ENCODE assay signal across 8 cellular contexts in genomic region chr2:17538844-17539554, GRCh38. TPM values are rescaled to one million over a fixed set of nuclear protein-coding genes. Genes with fewer than 3 reads are reported as not detected.
DNase-seq lines count a peak whose midpoint lies in the region; ATAC-seq and TF ChIP-seq lines count a peak whose summit lies in the region.

No MANE protein-coding gene starts in this region.

- H3K9me2 ChIP-seq in DOHH2 (replicated peaks; ENCODE audit: control insufficient read depth, low read length) (no peaks in the 10 kb centered on the region), PC-3 (replicated peaks; ENCODE audit: low read length) (no peaks in the 10 kb centered on the region)

- peak overlapping the region; percentile 56 for H3K4me3 ChIP-seq in DOHH2 (ENCODE audit: low read length)
- H3K4me3 ChIP-seq in left lung, result peak overlapping the region; percentile 40
- no peak overlapping the region for H3K4me3 ChIP-seq in PC-3 (ENCODE audit: low read length)

- H3K36me3 ChIP-seq in DOHH2 (ENCODE audit: control insufficient read depth, low read length) (no peaks in the 10 kb centered on the region), left lung (no peaks in the 10 kb centered on the region), PC-3 (ENCODE audit: low read depth, low read length) (no peaks in the 10 kb centered on the region)

- H3F3A ChIP-seq in DOHH2 (ENCODE audit: control insufficient read depth, insufficient read depth) (no peaks in the 10 kb centered on the region), PC-3 (ENCODE audit: low read length, unreplicated experiment) (no peaks in the 10 kb centered on the region)

- no peak overlapping the region for H2BK20ac ChIP-seq in H9 (ENCODE audit: low read depth, low read length, poor library complexity, severe bottlenecking)

- peaks cover 35% of the 10 kb centered on the region for H3K23me2 ChIP-seq in H9 (ENCODE audit: insufficient read length, low read depth, low read length, poor library complexity, severe bottlenecking)

- H3K4me1 Mint-ChIP-seq in H9 (peaks cover 38 to 56% of the 10 kb centered on the region in 2 experiments), type B pancreatic cell (ENCODE audit: unreplicated experiment) (peaks cover 24% of the 10 kb centered on the region)

- peak overlapping the region; percentile 96 for H3K9ac ChIP-seq in H9 (ENCODE audit: extremely low read depth, insufficient read length, low read length)
- H3K9ac ChIP-seq in PC-3 (ENCODE audit: low read length), result no peak overlapping the region

- no peak overlapping the region for H3T11ph ChIP-seq in H9 (ENCODE audit: low read length)

- no peak overlapping the region for H3K23ac ChIP-seq in H9 (ENCODE audit: insufficient read length, low read depth, low read length)

- H3K79me2 ChIP-seq in DOHH2 (ENCODE audit: control insufficient read depth, low read length), result no peaks in the 10 kb centered on the region
- H3K79me2 ChIP-seq in H9 (ENCODE audit: insufficient read depth, low read length), result peaks cover 18% of the 10 kb centered on the region
- no peaks in the 10 kb centered on the region for H3K79me2 ChIP-seq in PC-3 (ENCODE audit: low read length)

- H3K56ac ChIP-seq in H9 (ENCODE audit: insufficient read length, low read depth, low read length), result no peak overlapping the region

- CTCF ChIA-PET in PC-3 (lab: Charles Lee), result no interaction called here

- peak overlapping the region; percentile 62 for H3K4me2 ChIP-seq in DOHH2 (ENCODE audit: low read length)
- H3K4me2 ChIP-seq in H9 (ENCODE audit: insufficient read depth, insufficient read length, low read length), result peak overlapping the region; percentile 100
- H3K4me2 ChIP-seq in PC-3 (ENCODE audit: low read length), result no peak overlapping the region

- H3K36me3 Mint-ChIP-seq in H9 (ENCODE audit: insufficient read depth in 1 of 3, low read depth in 3 of 3) (no peaks in the 10 kb centered on the region; a peak in 1 of 7 replicates), type B pancreatic cell (no peaks in the 10 kb centered on the region)

- H4K91ac ChIP-seq in H9 (ENCODE audit: insufficient read length, low read depth, low read length), result no peak overlapping the region

- H3K4me1 ChIP-seq in DOHH2 (ENCODE audit: control insufficient read depth, low read length) (no peaks in the 10 kb centered on the region), H9 (ENCODE audit: insufficient read depth, low read length) (peaks cover 4% of the 10 kb centered on the region), left lung (peaks cover 0 to 5% of the 10 kb centered on the region in 2 donors), PC-3 (ENCODE audit: insufficient read depth, low read length) (no peaks in the 10 kb centered on the region)

- no peak overlapping the region for H2AK5ac ChIP-seq in H9 (ENCODE audit: insufficient read length, low read length)

- no peak overlapping the region for H4K8ac ChIP-seq in H9 (replicated peaks; ENCODE audit: insufficient read length, low read depth, low read length)

- POLR2A ChIA-PET in PC-3 (lab: Charles Lee; ENCODE audit: unreplicated experiment), result no interaction called here

- H3K27ac Mint-ChIP-seq in H9 (no peak overlapping the region; a peak in 2 of 7 replicates), type B pancreatic cell (peak overlapping the region; percentile 80)

- H3K79me1 ChIP-seq in H9 (ENCODE audit: insufficient read depth, low read depth, low read length, poor library complexity, severe bottlenecking), result no peaks in the 10 kb centered on the region

- no peak overlapping the region for H2BK120ac ChIP-seq in H9 (ENCODE audit: low read depth, low read length, poor library complexity, severe bottlenecking)

- no TSS peak for BruUV-seq in PC-3 (replicated peaks; lab: Mats Ljungman, UMichigan)

- H2BK15ac ChIP-seq in H9 (ENCODE audit: low read depth, low read length), result no peak overlapping the region

- DNase-seq in H9 (peak; percentile 78), NCI-H226 (peak; percentile 16), dedifferentiated amniotic fluid mesenchymal stem cell (ENCODE audit: extremely low spot score) (peak; percentile 55), left lung (peak; percentile 69 to 88), type B pancreatic cell (ENCODE audit: extremely low spot score, unreplicated experiment) (peak; percentile 84), PC-3 (no peak), middle frontal gyrus (ENCODE audit: extremely low spot score, low spot score) (no peak)

- WGBS in H9 (ENCODE audit: extremely low coverage, insufficient read length, low lambda C conversion rate), result no CpG with 5 or more reads among the region's 52 CpGs

- no peaks in the 10 kb centered on the region for H3K9me3 ChIP-seq in DOHH2 (ENCODE audit: control insufficient read depth, insufficient read depth, low read length)
- no peaks in the 10 kb centered on the region for H3K9me3 ChIP-seq in H9 (ENCODE audit: control insufficient read depth, low read depth, low read length)
- no peaks in the 10 kb centered on the region for H3K9me3 ChIP-seq in left lung
- H3K9me3 ChIP-seq in PC-3 (ENCODE audit: low read length), result no peaks in the 10 kb centered on the region

- H3K27me3 Mint-ChIP-seq in H9 (ENCODE audit: low read depth) (peaks cover 26% of the 10 kb centered on the region), type B pancreatic cell (peaks cover 71% of the 10 kb centered on the region)

- intact Hi-C loops in left lung (cut with DNase I) (no loop called here), PC-3 (cut with micrococcal nuclease) (no loop called here)

- no peak overlapping the region for H2BK12ac ChIP-seq in H9 (ENCODE audit: insufficient read length, low read depth, low read length)

- H3K9me3 Mint-ChIP-seq in H9, result no peaks in the 10 kb centered on the region; a peak in 1 of 5 replicates
- no peaks in the 10 kb centered on the region for H3K9me3 Mint-ChIP-seq in type B pancreatic cell

- no peak overlapping the region for H3K18ac ChIP-seq in H9 (ENCODE audit: insufficient read length, low read depth, low read length)

- H2AFZ ChIP-seq in H9 (ENCODE audit: low read length) (no peak overlapping the region), PC-3 (ENCODE audit: low read length) (no peak overlapping the region)

- ATAC-seq in left lung (peak; percentile 86), PC-3 (no peak)

- no peak overlapping the region for H2BK5ac ChIP-seq in H9 (ENCODE audit: insufficient read length, low read length)

- no peak overlapping the region for H4K5ac ChIP-seq in H9 (ENCODE audit: insufficient read length, low read depth, low read length)

- TF ChIP-seq CTCF in DOHH2 (IDR thresholded peaks at IDR 0.05; ENCODE audit: low read depth, low read length, poor library complexity, severe bottlenecking), result no peak
- no peak for TF ChIP-seq CTCF in H9 (conservative IDR thresholded peaks at IDR 0.05)
- no peak for TF ChIP-seq CTCF in left lung (IDR thresholded peaks at IDR 0.05)
- TF ChIP-seq CTCF in type B pancreatic cell (conservative IDR thresholded peaks at IDR 0.05), result no peak
- no peak for TF ChIP-seq CTCF in PC-3 (conservative IDR thresholded peaks at IDR 0.05; ENCODE audit: low read depth, low read length)

- H3K27me3 ChIP-seq in DOHH2 (ENCODE audit: control insufficient read depth, low read length) (peaks cover 34% of the 10 kb centered on the region), H9 (ENCODE audit: insufficient read depth, low read length) (no peaks in the 10 kb centered on the region), left lung (peaks cover 20 to 81% of the 10 kb centered on the region in 2 donors), PC-3 (ENCODE audit: low read length) (peaks cover 79% of the 10 kb centered on the region)

- no peak overlapping the region for H3K4ac ChIP-seq in H9 (ENCODE audit: low read depth, low read length)

- peak overlapping the region; percentile 72; the same call in 1 of the 2 replicates for H3K14ac ChIP-seq in H9 (ENCODE audit: insufficient read depth, low read length)

- no peaks in the 10 kb centered on the region for H4K20me1 ChIP-seq in DOHH2 (ENCODE audit: control insufficient read depth, insufficient read depth, low read depth, low read length)
- no peaks in the 10 kb centered on the region for H4K20me1 ChIP-seq in H9 (ENCODE audit: control insufficient read depth, insufficient read depth, insufficient read length)
- H4K20me1 ChIP-seq in PC-3 (ENCODE audit: low read length), result no peaks in the 10 kb centered on the region

- H3K27ac ChIP-seq in DOHH2 (ENCODE audit: low read depth, low read length) (no peak overlapping the region), H9 (ENCODE audit: insufficient read length, low read depth, low read length) (peak overlapping the region; percentile 72), left lung (peak overlapping the region; percentile 62 to 84), PC-3 (ENCODE audit: low read length) (no peak overlapping the region)

- H3K4me3 Mint-ChIP-seq in H9 (peak overlapping the region; percentile 70 to 95), type B pancreatic cell (peak overlapping the region; percentile 93)

RNA-seq across cellular contexts. Expression of gene VSNL1, which starts 1.5 kb away (rescaled TPM):
- total RNA-seq in H9 (2021) (9.2 and 9.9 TPM in 2 replicates), left lung (1 to 10 TPM; 1.6 to 3.1 TPM), type B pancreatic cell (ENCODE audit: low replicate concordance) (4.1 and 4.6 TPM in 2 replicates), PC-3 (2014; rRNA removed) (not detected in 2 replicates)

RNA-seq across cellular contexts. Expression of gene RAD51AP2, which starts 20.8 kb away (rescaled TPM):
- total RNA-seq in H9 (2021) (0.07 TPM in 1 of 2 replicates, not detected in the other), left lung (under 1 TPM in 1 of 2 donors, not detected in 1; 0.12 TPM), type B pancreatic cell (ENCODE audit: low replicate concordance) (0.12 TPM in 2 replicates), PC-3 (2014; rRNA removed) (not detected in 2 replicates)

Comparison
In these comparisons a context has a peak if more than half of its experiments do, and no peak if none do; other contexts are left out.
1. H3K27ac ChIP-seq: peak in H9 (single experiment) and left lung (2 of 2); none in DOHH2 (single experiment) and PC-3 (single experiment).
2. DNase-seq: peak in H9 (single experiment), NCI-H226 (single experiment), dedifferentiated amniotic fluid mesenchymal stem cell (single experiment), left lung (2 of 2) and type B pancreatic cell (single experiment); none in PC-3 (single experiment) and middle frontal gyrus (single experiment).